9 cellular contexts compared by ENCODE assay signal in the genomic region with DNA sequence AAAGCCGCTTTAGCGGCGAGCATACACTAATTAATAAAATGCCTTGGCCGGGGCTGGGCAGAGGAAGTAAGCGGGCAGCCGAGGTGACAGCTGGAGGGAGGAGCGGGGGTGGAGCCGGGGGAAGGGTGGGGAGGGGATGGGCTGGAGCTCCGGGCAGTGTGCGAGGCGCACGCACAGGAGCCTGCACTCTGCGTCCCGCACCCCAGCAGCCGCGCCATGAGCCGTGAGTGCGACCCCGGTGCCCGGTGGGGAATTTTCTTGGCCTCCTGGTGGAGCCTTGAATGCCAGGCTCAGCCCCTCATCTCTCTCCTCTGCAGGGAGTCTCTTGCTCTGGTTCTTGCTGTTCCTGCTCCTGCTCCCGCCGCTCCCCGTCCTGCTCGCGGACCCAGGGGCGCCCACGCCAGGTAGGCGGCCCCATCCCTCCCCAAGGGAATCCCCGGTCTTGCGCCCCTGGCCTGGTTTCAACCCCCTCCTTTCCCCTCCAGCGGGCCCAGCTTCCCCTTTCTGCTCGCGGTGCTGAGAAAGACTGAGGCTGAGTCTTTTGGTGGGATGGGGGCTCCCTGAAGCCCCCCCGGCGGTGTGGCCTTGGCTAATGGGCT. TPM values are rescaled to one million over a fixed set of nuclear protein-coding genes. Genes with fewer than 3 reads are reported as not detected.
DNase-seq lines count a peak whose midpoint lies in the region; ATAC-seq and FAIRE-seq lines count a peak whose summit lies in the region.
"Had no signal": no experiment of that assay in that cellular context is flagged by ENCODE, and none has a peak within 500 bp of the region (broad histone marks: within the 10 kb centered on the region; RNA-seq: fewer than 3 reads in every experiment).

A gene (plus strand): TSS at position 156 of the 599 bp plus-strand sequence. CDS start 61 bp downstream, at position 217.

- peaks cover 15% of the 10 kb centered on the region for H3K4me1 ChIP-seq in NT2/D1 (ENCODE audit: insufficient read depth, insufficient read length)
- H3K4me1 ChIP-seq in mesendoderm (ENCODE audit: control insufficient read depth, low read depth, low read length) = peaks cover 5% of the 10 kb centered on the region

- H3K4me1 Mint-ChIP-seq in dendritic cell treated with granulocyte-macrophage colony-stimulating factor and Interleukin-4, amounts not matched to agents 40 ng/mL and 50 ng/mL, for 4 days (ENCODE audit: low read depth) = peaks cover 65% of the 10 kb centered on the region

- H3K4me3 ChIP-seq in NT2/D1 (ENCODE audit: insufficient read length, low read depth) = peak within 1 kb of the TSS; percentile 37
- H3K4me3 ChIP-seq in mesendoderm (ENCODE audit: low read length) = peak within 1 kb of the TSS; percentile 26

- H4K8ac ChIP-seq in mesendoderm (ENCODE audit: low read depth, low read length) = no peak within 1 kb of the TSS

- peaks cover 51% of the 10 kb centered on the region for H3K36me3 Mint-ChIP-seq in dendritic cell treated with granulocyte-macrophage colony-stimulating factor and Interleukin-4, amounts not matched to agents 40 ng/mL and 50 ng/mL, for 4 days (ENCODE audit: low read depth)

- peaks cover 9% of the 10 kb centered on the region for H3K9me3 Mint-ChIP-seq in dendritic cell treated with granulocyte-macrophage colony-stimulating factor and Interleukin-4, amounts not matched to agents 40 ng/mL and 50 ng/mL, for 4 days

- H3K79me2 ChIP-seq in mesendoderm (ENCODE audit: control insufficient read depth, insufficient read depth, low read length) = no peaks in the 10 kb centered on the region

- peak within 1 kb of the TSS; percentile 12 for H3K9ac ChIP-seq in NT2/D1 (ENCODE audit: insufficient read length, low read depth)
- peak within 1 kb of the TSS; percentile 22 for H3K9ac ChIP-seq in mesendoderm (ENCODE audit: low read length)

- H2BK5ac ChIP-seq in mesendoderm (ENCODE audit: low read length) = no peak within 1 kb of the TSS

- peak within 1 kb of the TSS; percentile 98 for H3K4me3 Mint-ChIP-seq in dendritic cell treated with granulocyte-macrophage colony-stimulating factor and Interleukin-4, amounts not matched to agents 40 ng/mL and 50 ng/mL, for 4 days

- peaks cover 8% of the 10 kb centered on the region; the same call in 1 of the 2 replicates for H3K9me3 ChIP-seq in NT2/D1 (ENCODE audit: insufficient read depth, low read length)

- no peak within 1 kb of the TSS for H4K5ac ChIP-seq in mesendoderm (ENCODE audit: low read length)

- no peak within 1 kb of the TSS for H2BK120ac ChIP-seq in mesendoderm (ENCODE audit: low read depth, low read length)

- no CpG with 5 or more reads among the region's 35 CpGs for WGBS in mesendoderm (ENCODE audit: extremely low coverage, insufficient coverage, low lambda C conversion rate)

- peak; percentile 10 to 18 for DNase-seq in activated CD4-positive, alpha-beta T cell treated with anti-CD3 and anti-CD28 coated beads, Interleukin-2, amount 50 U/mL, for 48 hours
- DNase-seq in activated CD4-positive, alpha-beta T cell treated with anti-CD3 and anti-CD28 coated beads for 4 hours = no peak
- no peak for DNase-seq in NT2/D1 (ENCODE audit: low read depth, low spot score)
- peak; percentile 53 for DNase-seq in mesendoderm
- peak; percentile 41 for DNase-seq in urothelium cell line (ENCODE audit: low spot score)

- no peak within 1 kb of the TSS for H2BK15ac ChIP-seq in mesendoderm (replicated peaks; ENCODE audit: low read depth)

- H3K56ac ChIP-seq in mesendoderm (ENCODE audit: low read length) = peak within 1 kb of the TSS; percentile 52

- no peak within 1 kb of the TSS for H3K23ac ChIP-seq in mesendoderm (ENCODE audit: low read length)

- H3K27me3 ChIP-seq in NT2/D1 (ENCODE audit: insufficient read depth, insufficient read length) = peaks cover 54% of the 10 kb centered on the region
- peaks cover 10% of the 10 kb centered on the region for H3K27me3 ChIP-seq in mesendoderm (ENCODE audit: insufficient read depth, low read length, poor library complexity)

- H3K27ac ChIP-seq in mesendoderm (ENCODE audit: low read depth, low read length) = no peak within 1 kb of the TSS

- H3K4me2 ChIP-seq in mesendoderm (ENCODE audit: low read length) = peak within 1 kb of the TSS; percentile 84

- no peaks in the 10 kb centered on the region for H3K27me3 Mint-ChIP-seq in dendritic cell treated with granulocyte-macrophage colony-stimulating factor and Interleukin-4, amounts not matched to agents 40 ng/mL and 50 ng/mL, for 4 days

- peak within 1 kb of the TSS; percentile 89 for H3K27ac Mint-ChIP-seq in dendritic cell treated with granulocyte-macrophage colony-stimulating factor and Interleukin-4, amounts not matched to agents 40 ng/mL and 50 ng/mL, for 4 days

- peak; percentile 55 for ATAC-seq in HG02763 (IDR thresholded peaks at IDR 0.05; ENCODE audit: unreplicated experiment)
- ATAC-seq in GM18519 (IDR thresholded peaks at IDR 0.05; ENCODE audit: low FRiP score, unreplicated experiment) = no peak

- no peak for FAIRE-seq in urothelium cell line (lab: Jason Lieb, UNC)
- FAIRE-seq: endometrium had no signal

- intact Hi-C loops in dendritic cell treated with granulocyte-macrophage colony-stimulating factor and Interleukin-4, amounts not matched to agents 40 ng/mL and 50 ng/mL, for 4 days (cut with micrococcal nuclease) = loop anchor here (1.0 kb wide), 1 partner anchor 16 kb away; no protein-coding TSS in a partner anchor

- H3K79me1 ChIP-seq in mesendoderm (ENCODE audit: low read length) = no peaks in the 10 kb centered on the region

- no peak within 1 kb of the TSS for H2AK5ac ChIP-seq in mesendoderm (ENCODE audit: low read length)

- no peak within 1 kb of the TSS for H3K18ac ChIP-seq in mesendoderm (ENCODE audit: low read length)

- H3K4ac ChIP-seq in mesendoderm (ENCODE audit: low read depth, low read length) = no peak within 1 kb of the TSS

- no peaks in the 10 kb centered on the region for H3K36me3 ChIP-seq in NT2/D1 (ENCODE audit: insufficient read depth, insufficient read length, low read length)
- no peaks in the 10 kb centered on the region for H3K36me3 ChIP-seq in mesendoderm (ENCODE audit: control insufficient read depth, insufficient read depth, low read length)

RNA-seq across cellular contexts. Expression of the gene that starts here (rescaled TPM):
- polyA plus RNA-seq in mesendoderm (2013, experiment 1 of 2) = 0.07 TPM
- 0.10 TPM for polyA plus RNA-seq in mesendoderm (2013, experiment 2 of 2)

Comparison
In these comparisons a context has a peak if more than half of its experiments do, and no peak if none do; other contexts are left out.
1. DNase-seq: peak in activated CD4-positive, alpha-beta T cell treated with anti-CD3 and anti-CD28 coated beads, Interleukin-2, amount 50 U/mL, for 48 hours (2 of 2), mesendoderm (single experiment) and urothelium cell line (single experiment); none in activated CD4-positive, alpha-beta T cell treated with anti-CD3 and anti-CD28 coated beads for 4 hours (0 of 2) and NT2/D1 (single experiment).